27 cellular contexts compared by ENCODE assay signal in the genomic region with DNA sequence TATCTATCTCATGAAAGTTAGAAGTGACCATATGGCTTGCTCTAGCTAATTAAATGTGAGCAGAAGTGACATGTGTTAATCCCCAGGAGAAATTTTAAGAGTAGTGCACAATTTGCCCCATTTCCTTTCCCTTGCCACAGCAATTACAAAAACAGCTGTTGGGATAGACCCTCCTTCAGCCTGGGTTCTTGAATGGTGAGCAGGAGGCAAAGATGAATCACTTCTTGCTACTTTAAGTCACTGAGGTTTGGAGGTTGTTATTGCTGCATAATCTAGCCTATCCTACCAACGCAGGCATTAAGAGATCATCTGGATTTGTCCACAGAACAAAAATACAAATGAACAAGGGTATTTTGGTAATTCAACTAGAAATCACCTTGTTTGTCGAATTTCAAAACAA.
"Had no signal": no experiment of that assay in that cellular context is flagged by ENCODE, and none has a peak within 500 bp of the region (broad histone marks: within the 10 kb centered on the region; RNA-seq: fewer than 3 reads in every experiment).

No MANE protein-coding gene starts in this region.

- H3K27ac ChIP-seq: lower lobe of right lung, sigmoid colon, testis, uterus had no signal

- H3K4me1 Mint-ChIP-seq: activated naive CD4-positive, alpha-beta T cell treated with anti-CD3 and anti-CD28 coated beads, Interleukin-2, amount 10 ng/mL, durations not matched to agents 7 days and 5 days; activated naive CD8-positive, alpha-beta T cell treated with anti-CD3 and anti-CD28 coated beads, Interleukin-2, amount 50 U/mL, for 24 hours; brain; naive thymus-derived CD8-positive, alpha-beta T cell had no signal

- FAIRE-seq: TTC549 had no signal

- H3K4me3 ChIP-seq: lower lobe of right lung, sigmoid colon, testis, uterus had no signal

- H3K27ac Mint-ChIP-seq: activated CD4-positive, alpha-beta memory T cell treated with anti-CD3 and anti-CD28 coated beads for 36 hours; activated naive CD4-positive, alpha-beta T cell treated with anti-CD3 and anti-CD28 coated beads, Interleukin-2, amount 10 ng/mL, durations not matched to agents 7 days and 5 days; activated naive CD8-positive, alpha-beta T cell treated with anti-CD3 and anti-CD28 coated beads, Interleukin-2, amount 50 U/mL, for 24 hours; activated T-cell treated with anti-CD3 and anti-CD28 coated beads, Interleukin-2, amount 50 U/mL, for 72 hours; brain; naive thymus-derived CD8-positive, alpha-beta T cell; progenitor cell of endocrine pancreas had no signal

- H3K36me3 Mint-ChIP-seq: activated CD4-positive, alpha-beta memory T cell treated with anti-CD3 and anti-CD28 coated beads for 36 hours; activated naive CD4-positive, alpha-beta T cell treated with anti-CD3 and anti-CD28 coated beads, Interleukin-2, amount 10 ng/mL, durations not matched to agents 7 days and 5 days; brain had no signal

- H3K4me1 ChIP-seq: lower lobe of right lung, sigmoid colon, testis, uterus had no signal

- H3K9me3 Mint-ChIP-seq: brain had no signal

- ATAC-seq: activated naive CD8-positive, alpha-beta T cell treated with anti-CD3 and anti-CD28 coated beads, Interleukin-2, amount 50 U/mL, for 24 hours; activated T-cell treated with anti-CD3 and anti-CD28 coated beads, Interleukin-2, amount 50 U/mL, for 72 hours; left lobe of liver; lower lobe of right lung; naive thymus-derived CD8-positive, alpha-beta T cell had no signal

- DNase-seq: activated CD4-positive, alpha-beta memory T cell treated with anti-CD3 and anti-CD28 coated beads for 36 hours; activated CD4-positive, alpha-beta T cell treated with anti-CD3 and anti-CD28 coated beads for 4 hours; activated CD4-positive, CD25-positive, alpha-beta regulatory T cell; activated effector memory CD4-positive, alpha-beta T cell treated with anti-CD3 and anti-CD28 coated beads, Interleukin-2, amount 50 U/mL, for 16 hours; activated naive CD4-positive, alpha-beta T cell treated with anti-CD3 and anti-CD28 coated beads, Interleukin-2, amount 10 ng/mL, durations not matched to agents 7 days and 5 days; activated naive CD8-positive, alpha-beta T cell treated with anti-CD3 and anti-CD28 coated beads, Interleukin-2, amount 50 U/mL, for 24 hours; activated T-cell treated with anti-CD3 and anti-CD28 coated beads, Interleukin-2, amount 50 U/mL, for 72 hours; anterior cingulate cortex; caudate nucleus; dermis blood vessel endothelial cell; effector CD8-positive, alpha-beta T cell; erythroblast; foreskin fibroblast; lower lobe of right lung; naive thymus-derived CD8-positive, alpha-beta T cell; retina; sigmoid colon; stimulated activated CD4-positive, alpha-beta T cell treated with anti-CD3 and anti-CD28 coated beads, Interleukin-2, amount 100 ng/mL, for 48 hours; stimulated activated CD8-positive, alpha-beta memory T cell treated with anti-CD3 and anti-CD28 coated beads, Interleukin-4, amount 100 ng/mL, for 48 hours; stimulated activated naive CD4-positive, alpha-beta T cell; testis; trophoblast cell; uterus had no signal

- H3K27me3 ChIP-seq: testis, uterus had no signal

- H3K9me3 ChIP-seq: lower lobe of right lung, testis, uterus had no signal

- H3K4me3 Mint-ChIP-seq: activated CD4-positive, alpha-beta memory T cell treated with anti-CD3 and anti-CD28 coated beads for 36 hours; activated naive CD4-positive, alpha-beta T cell treated with anti-CD3 and anti-CD28 coated beads, Interleukin-2, amount 10 ng/mL, durations not matched to agents 7 days and 5 days; activated naive CD8-positive, alpha-beta T cell treated with anti-CD3 and anti-CD28 coated beads, Interleukin-2, amount 50 U/mL, for 24 hours; activated T-cell treated with anti-CD3 and anti-CD28 coated beads, Interleukin-2, amount 50 U/mL, for 72 hours; brain; naive thymus-derived CD8-positive, alpha-beta T cell had no signal

- H3K36me3 ChIP-seq: lower lobe of right lung, sigmoid colon, uterus had no signal
